Comparison of ENCODE assay signal across 2 cellular contexts in genomic region chr17:75152971-75153853, GRCh38.
A peak's percentile ranks its signal among the peaks of the same experiment; 100 is the strongest.
TF ChIP-seq lines count a peak whose summit lies in the region.

No MANE protein-coding gene starts in this region.

TF ChIP-seq in Ishikawa, 13 proteins besides CTCF, POLR2A, EP300 and RAD21:
- TF ChIP-seq ZBTB7A (IDR thresholded peaks at IDR 0.05; ENCODE audit: low read depth), result no peak
- 0 out of 2 replicates have a peak, but pooled peaks have one; percentile 28 for TF ChIP-seq TCF12 (IDR thresholded peaks at IDR 0.05; ENCODE audit: low read depth)
TF ChIP-seq in Ishikawa: peak in this region for 1.

TF ChIP-seq in K562, 482 proteins besides CTCF, POLR2A, EP300 and RAD21 (continues in another document):
- TF ChIP-seq SP1 (CRISPR knock-in tag; IDR thresholded peaks at IDR 0.05) (peak; percentile 55), TRIM25 (IDR thresholded peaks at IDR 0.05; ENCODE audit: borderline replicate concordance) (no peak), SIN3A (IDR thresholded peaks at IDR 0.05; ENCODE audit: borderline replicate concordance in 2 of 2, control insufficient read depth in 1 of 2, low read depth in 2 of 2, low read length in 2 of 2) (peak in 1 of 2 experiments; percentile 29; a peak in 1 of 4 replicates), FOXK1 (CRISPR knock-in tag; IDR thresholded peaks at IDR 0.05; ENCODE audit: borderline replicate concordance) (peak; percentile 84), GTF2E2 (tag; IDR thresholded peaks at IDR 0.05) (0 out of 2 replicates have a peak, but pooled peaks have one; percentile 7), ID3 (CRISPR knock-in tag; IDR thresholded peaks at IDR 0.05) (no peak), ID3 (tag; IDR thresholded peaks at IDR 0.05) (peak; percentile 63; the same call in 1 of the 2 replicates), ZNF592 (IDR thresholded peaks at IDR 0.05) (peak; percentile 85), HINFP (tag; conservative IDR thresholded peaks at IDR 0.05; ENCODE audit: low read depth) (no peak), SRSF9 (IDR thresholded peaks at IDR 0.05; ENCODE audit: borderline replicate concordance, low read depth, low read length) (no peak), ZMIZ1 (IDR thresholded peaks at IDR 0.05; ENCODE audit: low read depth in 2 of 2, low read length in 2 of 2) (no peak), LCOR (CRISPR knock-in tag; IDR thresholded peaks at IDR 0.05) (peak; percentile 53; the same call in 1 of the 2 replicates), ZNF695 (CRISPR knock-in tag; IDR thresholded peaks at IDR 0.05) (no peak), NR2C1 (IDR thresholded peaks at IDR 0.05) (no peak), NR2C1 (tag; IDR thresholded peaks at IDR 0.05) (0 out of 2 replicates have a peak, but pooled peaks have one; percentile 18), MGA (IDR thresholded peaks at IDR 0.05) (0 out of 2 replicates have a peak, but pooled peaks have one; percentile 0), NR2C2 (CRISPR knock-in tag; IDR thresholded peaks at IDR 0.05) (0 out of 2 replicates have a peak, but pooled peaks have one; percentile 56), NR2C2 (tag; IDR thresholded peaks at IDR 0.05) (0 out of 2 replicates have a peak, but pooled peaks have one; percentile 36), E2F4 (CRISPR knock-in tag; IDR thresholded peaks at IDR 0.05; ENCODE audit: low read depth) (peak; percentile 60; the same call in 1 of the 2 replicates), HDAC1 (IDR thresholded peaks at IDR 0.05) (peak in 1 of 2 experiments; percentile 32; a peak in 1 of 4 replicates), NR4A1 (CRISPR knock-in tag; IDR thresholded peaks at IDR 0.05) (no peak), NR4A1 (tag; IDR thresholded peaks at IDR 0.05) (0 out of 2 replicates have a peak, but pooled peaks have one; percentile 48), TCF7L2 (IDR thresholded peaks at IDR 0.05; ENCODE audit: low read depth, low read length) (no peak), NFRKB (IDR thresholded peaks at IDR 0.05; ENCODE audit: low read depth) (0 out of 2 replicates have a peak, but pooled peaks have one; percentile 27), HNRNPL (IDR thresholded peaks at IDR 0.05; ENCODE audit: low read depth, low read length) (no peak), TEAD4 (IDR thresholded peaks at IDR 0.05; ENCODE audit: low read length) (0 out of 2 replicates have a peak, but pooled peaks have one; percentile 3), TEAD4 (CRISPR knock-in tag; IDR thresholded peaks at IDR 0.05; ENCODE audit: borderline replicate concordance) (no peak), JUNB (CRISPR knock-in tag; conservative IDR thresholded peaks at IDR 0.05) (no peak), STAG1 (CRISPR knock-in tag; IDR thresholded peaks at IDR 0.05; ENCODE audit: borderline replicate concordance) (no peak)
